19 cellular contexts compared by ENCODE assay signal in genomic region chr4:7591409-7592063, GRCh38.
DNase-seq lines count a peak whose midpoint lies in the region; FAIRE-seq and TF ChIP-seq lines count a peak whose summit lies in the region.
"Had no signal": no experiment of that assay in that cellular context is flagged by ENCODE, and none has a peak within 500 bp of the region (broad histone marks: within the 10 kb centered on the region; RNA-seq: fewer than 3 reads in every experiment).

No MANE protein-coding gene starts in this region.

- no peak for TF ChIP-seq CTCF in WERI-Rb-1 (IDR thresholded peaks at IDR 0.05; ENCODE audit: low read depth, low read length)
- no peak for TF ChIP-seq CTCF in H1 (IDR thresholded peaks at IDR 0.05; ENCODE audit: control extremely low read depth in 1 of 3, insufficient read depth in 1 of 3, low read depth in 1 of 3, low read length in 3 of 3)
- TF ChIP-seq CTCF in nephron progenitor cell (IDR thresholded peaks at IDR 0.05): no peak
- no peak for TF ChIP-seq CTCF in kidney (IDR thresholded peaks at IDR 0.05; ENCODE audit: borderline replicate concordance, extremely low read depth, insufficient read depth)

- peaks cover 0 to 5% (median 1%) of the 10 kb centered on the region in 4 experiments; a peak in 4 of 7 replicates for H3K4me1 ChIP-seq in H1 (replicated peaks in 1 of 4; ENCODE audit: control insufficient read depth in 3 of 4, insufficient read depth in 4 of 4, low read length in 3 of 4)
- no peaks in the 10 kb centered on the region for H3K4me1 ChIP-seq in kidney (ENCODE audit: control insufficient read depth in 1 of 2, insufficient read depth in 1 of 2, low read depth in 1 of 2, low read length in 2 of 2)

- no peak overlapping the region for H2BK20ac ChIP-seq in H1 (ENCODE audit: low read length)

- no peak overlapping the region for H3K56ac ChIP-seq in H1 (replicated peaks; ENCODE audit: insufficient read length, low read depth, low read length)

- H3K18ac ChIP-seq in H1 (ENCODE audit: extremely low read depth, low read length): no peak overlapping the region

- H3K36me3 ChIP-seq in WERI-Rb-1: peaks cover 5% of the 10 kb centered on the region
- H3K36me3 ChIP-seq in H1 (ENCODE audit: control insufficient read depth in 2 of 4, insufficient read depth in 4 of 4, low read length in 3 of 4): no peaks in the 10 kb centered on the region
- no peaks in the 10 kb centered on the region for H3K36me3 ChIP-seq in kidney (ENCODE audit: control insufficient read depth in 1 of 2, insufficient read depth in 2 of 2, low read length in 2 of 2)
- H3K36me3 ChIP-seq: BLaER1 treated with 17β-estradiol and CSF1 and Interleukin-3, amounts not matched to agents 10 nM and 100 nM had no signal

- H3K4me3 Mint-ChIP-seq in nephron progenitor cell: no peak overlapping the region
- H3K4me3 Mint-ChIP-seq: B cell; CD8-positive, alpha-beta T cell had no signal

- no peak overlapping the region for H3K23ac ChIP-seq in H1 (ENCODE audit: insufficient read length)

- H2BK15ac ChIP-seq in H1 (ENCODE audit: low read length): no peak overlapping the region

- H2BK5ac ChIP-seq in H1 (ENCODE audit: low read depth, low read length): no peak overlapping the region

- peak overlapping the region; percentile 29 for H3K27ac Mint-ChIP-seq in nephron progenitor cell
- H3K27ac Mint-ChIP-seq: B cell; CD8-positive, alpha-beta T cell had no signal

- no peaks in the 10 kb centered on the region for H3K9me3 Mint-ChIP-seq in nephron progenitor cell
- H3K9me3 Mint-ChIP-seq: CD8-positive, alpha-beta T cell had no signal

- no peak overlapping the region for H2AK5ac ChIP-seq in H1 (ENCODE audit: low read depth, low read length)

- H3K27me3 Mint-ChIP-seq in nephron progenitor cell (ENCODE audit: low read depth, poor library complexity): peaks cover 20% of the 10 kb centered on the region
- H3K27me3 Mint-ChIP-seq: B cell had no signal

- DNase-seq in WERI-Rb-1 (peak; percentile 78), H1 (ENCODE audit: low read depth in 1 of 2, low spot score in 2 of 2) (no peak), nephron progenitor cell (no peak), retina (peak; percentile 77), NCI-H510A treated with DMSO at 0.1 percent for 48 hours (lab: John Stamatoyannopoulos, UW) (no peak), kidney (no peak)
- DNase-seq in activated CD4-positive, alpha-beta T cell treated with anti-CD3 and anti-CD28 coated beads for 48 hours: no peak
- DNase-seq in central memory CD4-positive, alpha-beta T cell: no peak
- DNase-seq: Calu3; CD8-positive, alpha-beta T cell; DMS 273 treated with DMSO at 0.1 percent for 48 hours; DMS53; DND-41; EL; HCEC 1CT had no signal

- no peak for TF ChIP-seq POLR2A in H1 (IDR thresholded peaks at IDR 0.05; ENCODE audit: control extremely low read depth in 1 of 2, low read depth in 2 of 2, low read length in 2 of 2)

- no peak overlapping the region for H3K14ac ChIP-seq in H1 (ENCODE audit: insufficient read length)

- H2BK120ac ChIP-seq in H1 (replicated peaks; ENCODE audit: low read depth, low read length): no peak overlapping the region

- 96% methylated on average over 28 of the region's 28 CpGs; no CpG with 5 or more reads in 1 of the 2 experiments for WGBS in H1 (ENCODE audit: extremely low coverage in 1 of 2, insufficient coverage in 1 of 2, insufficient read length in 1 of 2, insufficient replicate concordance in 2 of 2, low coverage in 1 of 2, low lambda C conversion rate in 2 of 2, missing lambda C conversion rate in 1 of 2), 2 experiments

- no peak for TF ChIP-seq RAD21 in H1 (IDR thresholded peaks at IDR 0.05 in 1 of 2, conservative IDR thresholded peaks at IDR 0.05 in 1 of 2; ENCODE audit: low read depth in 2 of 2, low read length in 2 of 2)

- POLR2A ChIA-PET in H1 (lab: Charles Lee; ENCODE audit: partially characterized antibody): no interaction called here

- H3K79me1 ChIP-seq in H1 (ENCODE audit: low read depth, low read length): no peaks in the 10 kb centered on the region; the same call in 1 of the 2 replicates

- H3K36me3 Mint-ChIP-seq in nephron progenitor cell (ENCODE audit: low read depth): no peaks in the 10 kb centered on the region
- H3K36me3 Mint-ChIP-seq: CD8-positive, alpha-beta T cell had no signal

- H3K4ac ChIP-seq in H1 (replicated peaks; ENCODE audit: insufficient read length, low read depth, low read length): no peak overlapping the region

- no peak for FAIRE-seq in H1 (lab: Jason Lieb, UNC)
- FAIRE-seq in kidney (lab: Jason Lieb, UNC): no peak
- FAIRE-seq: GM12891, GM19239 had no signal

- no peak for TF ChIP-seq EP300 in H1 (IDR thresholded peaks at IDR 0.05; ENCODE audit: borderline replicate concordance in 1 of 2, low read depth in 2 of 2, low read length in 2 of 2)

- peak overlapping the region; percentile 70; the same call in 1 of the 2 replicates for H2BK12ac ChIP-seq in H1 (ENCODE audit: low read depth, low read length)

- peak overlapping the region; percentile 6 for H3K4me3 ChIP-seq in WERI-Rb-1 (ENCODE audit: low read depth, low read length)
- H3K4me3 ChIP-seq in H1 (ENCODE audit: extremely low read depth in 1 of 4, insufficient read depth in 2 of 4, low read depth in 3 of 4, low read length in 4 of 4): no peak overlapping the region
- H3K4me3 ChIP-seq in kidney (ENCODE audit: low read length in 2 of 2): no peak overlapping the region
- H3K4me3 ChIP-seq: BLaER1 treated with 17β-estradiol and CSF1 and Interleukin-3, amounts not matched to agents 10 nM and 100 nM had no signal

- H3K4me2 ChIP-seq in H1 (ENCODE audit: insufficient read depth in 1 of 2, low read depth in 2 of 2, low read length in 2 of 2): no peak overlapping the region
- H3K4me2 ChIP-seq: BLaER1 treated with 17β-estradiol and CSF1 and Interleukin-3, amounts not matched to agents 10 nM and 100 nM had no signal

- H4K20me1 ChIP-seq in H1 (replicated peaks in 1 of 2; ENCODE audit: control insufficient read depth in 1 of 2, insufficient read depth in 2 of 2, low read length in 2 of 2): no peaks in the 10 kb centered on the region

- no peaks in the 10 kb centered on the region for H3K79me2 ChIP-seq in H1 (ENCODE audit: control insufficient read depth in 1 of 2, insufficient read depth in 2 of 2, low read length in 2 of 2)

- intact Hi-C loops in kidney (cut with DNase I): no loop called here

- H4K5ac ChIP-seq in H1 (ENCODE audit: insufficient read length, low read depth, low read length): no peak overlapping the region

- H3K9ac ChIP-seq in H1 (replicated peaks in 1 of 4; ENCODE audit: extremely low read depth in 1 of 4, low read depth in 3 of 4, low read length in 3 of 4) (no peak overlapping the region), kidney (ENCODE audit: low read length in 2 of 2) (no peak overlapping the region)
- H3K9ac ChIP-seq: BLaER1 treated with 17β-estradiol and CSF1 and Interleukin-3, amounts not matched to agents 10 nM and 100 nM had no signal

- CTCF ChIA-PET in H1 (lab: Charles Lee; ENCODE audit: partially characterized antibody): interaction anchor here (0.6 to 1.7 kb wide), 9 partner anchors 8 to 256 kb away, joined by 3 to 8 read pairs (median 3); no protein-coding TSS in a partner anchor

- peaks cover 46% of the 10 kb centered on the region for H3K4me1 Mint-ChIP-seq in nephron progenitor cell
- H3K4me1 Mint-ChIP-seq: B cell had no signal

- H3K27me3 ChIP-seq in WERI-Rb-1 (ENCODE audit: insufficient read depth, low read depth, severe bottlenecking) (no peaks in the 10 kb centered on the region), H1 (replicated peaks in 1 of 4; ENCODE audit: control insufficient read depth in 3 of 4, extremely low read depth in 1 of 4, insufficient read depth in 3 of 4, low read length in 3 of 4) (no peaks in the 10 kb centered on the region)

- H3K27ac ChIP-seq in WERI-Rb-1 (peak overlapping the region; percentile 68), H1 (ENCODE audit: low read depth, low read length) (no peak overlapping the region), kidney (ENCODE audit: low read depth in 2 of 2, low read length in 2 of 2) (no peak overlapping the region)
- H3K27ac ChIP-seq: BLaER1 treated with 17β-estradiol and CSF1 and Interleukin-3, amounts not matched to agents 10 nM and 100 nM had no signal

- H3K23me2 ChIP-seq in H1 (ENCODE audit: low read depth, low read length): no peaks in the 10 kb centered on the region

- no peak overlapping the region for H4K8ac ChIP-seq in H1 (ENCODE audit: extremely low read depth, insufficient read depth, low read length)

- H4K91ac ChIP-seq in H1 (replicated peaks; ENCODE audit: insufficient read length, low read length): no peak overlapping the region

- H2AFZ ChIP-seq in H1 (ENCODE audit: low read length): no peak overlapping the region

- peaks cover 3% of the 10 kb centered on the region for H3K9me3 ChIP-seq in WERI-Rb-1 (ENCODE audit: severe bottlenecking)
- no peaks in the 10 kb centered on the region for H3K9me3 ChIP-seq in H1 (ENCODE audit: insufficient read depth in 2 of 2, low read depth in 1 of 2, low read length in 1 of 2)
- H3K9me3 ChIP-seq in kidney (ENCODE audit: control insufficient read depth in 1 of 2, low read length in 2 of 2): no peaks in the 10 kb centered on the region

TF ChIP-seq in H1, 55 proteins besides CTCF, POLR2A, EP300 and RAD21:
- TF ChIP-seq CEBPB (IDR thresholded peaks at IDR 0.05; ENCODE audit: low read depth, low read length): no peak
- TF ChIP-seq E2F6 (IDR thresholded peaks at IDR 0.05): no peak
- no peak for TF ChIP-seq PHF8 (conservative IDR thresholded peaks at IDR 0.05; ENCODE audit: low read depth, low read length)
- no peak for TF ChIP-seq SP4 (IDR thresholded peaks at IDR 0.05; ENCODE audit: low read length)

Comparison
In these comparisons a context has a peak if more than half of its experiments do, and no peak if none do; other contexts are left out.
1. DNase-seq: peak in WERI-Rb-1 (single experiment) and retina (single experiment); none in H1 (0 of 2), nephron progenitor cell (single experiment), NCI-H510A treated with DMSO at 0.1 percent for 48 hours (single experiment), activated CD4-positive, alpha-beta T cell treated with anti-CD3 and anti-CD28 coated beads for 48 hours (single experiment), central memory CD4-positive, alpha-beta T cell (single experiment) and kidney (single experiment).